In genomic region chr2:71923887-71924533, GRCh38 we compare ENCODE assay signal across 8 cellular contexts.
DNase-seq lines count a peak whose midpoint lies in the region; ATAC-seq and TF ChIP-seq lines count a peak whose summit lies in the region.

No MANE protein-coding gene starts in this region.

- H3K9me3 Mint-ChIP-seq in activated naive CD8-positive, alpha-beta T cell treated with anti-CD3 and anti-CD28 coated beads for 36 hours, result no peaks in the 10 kb centered on the region

- H3K9me3 ChIP-seq in left ventricle myocardium inferior (replicated peaks), result peaks cover 8% of the 10 kb centered on the region

- DNase-seq in DMS53 treated with DMSO at 0.1 percent for 48 hours (lab: John Stamatoyannopoulos, UW; ENCODE audit: unreplicated experiment) (peak; percentile 79), LNCaP clone FGC (ENCODE audit: low read depth) (no peak), SHP77 treated with DMSO at 0.1 percent for 48 hours (lab: John Stamatoyannopoulos, UW) (peak; percentile 58), left ventricle myocardium inferior (peak; percentile 61), renal cortical epithelial cell (ENCODE audit: low read depth) (peak; percentile 57)
- peak; percentile 30 for DNase-seq in activated naive CD8-positive, alpha-beta T cell treated with anti-CD3 and anti-CD28 coated beads for 36 hours

- H3K4me1 Mint-ChIP-seq in activated naive CD8-positive, alpha-beta T cell treated with anti-CD3 and anti-CD28 coated beads for 36 hours, result no peaks in the 10 kb centered on the region

- H3K36me3 ChIP-seq in left ventricle myocardium inferior, result no peaks in the 10 kb centered on the region

- no peaks in the 10 kb centered on the region for H3K27me3 Mint-ChIP-seq in activated naive CD8-positive, alpha-beta T cell treated with anti-CD3 and anti-CD28 coated beads for 36 hours

- no peak overlapping the region for H3K4me3 Mint-ChIP-seq in activated naive CD8-positive, alpha-beta T cell treated with anti-CD3 and anti-CD28 coated beads for 36 hours

- intact Hi-C loops in left ventricle myocardium inferior (cut with micrococcal nuclease), result loop anchor here (5.0 kb wide), 1 partner anchor 228 kb away; no protein-coding TSS in a partner anchor

- TF ChIP-seq CTCF in LNCaP clone FGC (IDR thresholded peaks at IDR 0.05; ENCODE audit: control insufficient read depth, extremely low read depth, insufficient read depth) (peak; percentile 61), left ventricle myocardium inferior (IDR thresholded peaks at IDR 0.05; ENCODE audit: borderline replicate concordance) (peak; percentile 88)

- no peak overlapping the region for H3K27ac ChIP-seq in left ventricle myocardium inferior (replicated peaks)

- peak overlapping the region; percentile 26 for H3K27ac Mint-ChIP-seq in activated naive CD8-positive, alpha-beta T cell treated with anti-CD3 and anti-CD28 coated beads for 36 hours

- H3K4me1 ChIP-seq in left ventricle myocardium inferior, result no peaks in the 10 kb centered on the region

- ATAC-seq in GM21447 (IDR thresholded peaks at IDR 0.05; ENCODE audit: unreplicated experiment) (peak; percentile 81), HG03135 (IDR thresholded peaks at IDR 0.05; ENCODE audit: unreplicated experiment) (no peak)

- H3K27me3 ChIP-seq in left ventricle myocardium inferior (ENCODE audit: low read depth), result peaks cover 5% of the 10 kb centered on the region

- no peaks in the 10 kb centered on the region for H3K36me3 Mint-ChIP-seq in activated naive CD8-positive, alpha-beta T cell treated with anti-CD3 and anti-CD28 coated beads for 36 hours

- H3K4me3 ChIP-seq in LNCaP clone FGC (ENCODE audit: low read depth, low read length), result no peak overlapping the region
- no peak overlapping the region for H3K4me3 ChIP-seq in left ventricle myocardium inferior
